12 cellular contexts compared by ENCODE assay signal in the genomic region with DNA sequence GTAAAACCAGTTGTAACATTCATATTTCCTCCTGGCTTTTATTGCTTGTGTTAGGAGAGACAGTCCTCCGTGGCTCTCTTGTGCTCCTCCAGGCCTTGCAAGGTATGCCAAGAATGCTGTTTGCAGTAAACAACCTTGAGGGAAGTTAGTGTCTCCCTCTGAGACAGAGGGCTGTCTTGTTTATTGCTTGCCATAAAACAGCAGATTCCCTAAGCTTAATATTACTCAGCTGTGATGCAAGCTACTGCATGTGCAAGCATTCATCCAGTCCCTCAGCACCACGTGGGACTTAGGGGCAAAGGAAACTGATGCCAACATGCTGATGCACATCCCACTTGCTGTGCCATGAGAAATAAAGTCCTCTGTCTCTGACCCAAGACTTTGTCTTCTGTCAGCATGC. TPM values are rescaled to one million over a fixed set of nuclear protein-coding genes. Genes with fewer than 3 reads are reported as not detected.
DNase-seq lines count a peak whose midpoint lies in the region; FAIRE-seq and TF ChIP-seq lines count a peak whose summit lies in the region.
"Had no signal": no experiment of that assay in that cellular context is flagged by ENCODE, and none has a peak within 500 bp of the region (broad histone marks: within the 10 kb centered on the region; RNA-seq: fewer than 3 reads in every experiment).

No MANE protein-coding gene starts in this region.

- peaks cover 38% of the 10 kb centered on the region for H3K4me1 Mint-ChIP-seq in mesothelial cell of epicardium

- DNase-seq in A172 (ENCODE audit: low spot score) (peak; percentile 66), M059J (ENCODE audit: low read depth) (peak; percentile 90), mesothelial cell of epicardium (ENCODE audit: low spot score in 2 of 2, unreplicated experiment in 2 of 2) (no peak), NCI-H748 treated with DMSO at 0.1 percent for 48 hours (lab: John Stamatoyannopoulos, UW) (no peak), SHP77 treated with DMSO at 0.1 percent for 48 hours (lab: John Stamatoyannopoulos, UW) (no peak), cortex of kidney (lab: John Stamatoyannopoulos, UW) (no peak), SK-N-DZ (ENCODE audit: low spot score) (no peak)
- DNase-seq: NCI-H446 treated with DMSO at 0.1 percent for 48 hours, right cardiac atrium had no signal

- no peaks in the 10 kb centered on the region for H3K27me3 Mint-ChIP-seq in mesothelial cell of epicardium (ENCODE audit: low read depth)

- H3K9me3 Mint-ChIP-seq in mesothelial cell of epicardium, result no peaks in the 10 kb centered on the region

- peak; percentile 94 for FAIRE-seq in endometrium (lab: Jason Lieb, UNC)
- FAIRE-seq: A204.1 had no signal

- peaks cover 2% of the 10 kb centered on the region for H3K36me3 Mint-ChIP-seq in mesothelial cell of epicardium

- no peak for TF ChIP-seq CTCF in mesothelial cell of epicardium (IDR thresholded peaks at IDR 0.05; ENCODE audit: unreplicated experiment)

- H3K27ac Mint-ChIP-seq in mesothelial cell of epicardium, result peak overlapping the region; percentile 92

- H3K4me3 Mint-ChIP-seq in mesothelial cell of epicardium, result no peak overlapping the region

RNA-seq across cellular contexts. Expression of gene POMT2, which starts 6.6 kb away (rescaled TPM):
- 13.7 and 14.5 TPM in 2 replicates for total RNA-seq in A172 (2014; rRNA removed; shearing (Covaris generic))
- 8.9 and 15.4 TPM in 2 replicates for total RNA-seq in M059J (2014; rRNA removed; shearing (Covaris generic))
- 40.5 to 46.1 TPM (median 45.3 TPM) in 3 replicates for total RNA-seq in mesothelial cell of epicardium
- 6.2 and 20.3 TPM in 2 replicates for polyA plus RNA-seq in SK-N-DZ (2014; cell fraction: cytosol; rRNA removed)
- polyA plus RNA-seq in SK-N-DZ (2014; cell fraction: nucleus; rRNA removed), result 35.5 and 76.9 TPM in 2 replicates

RNA-seq across cellular contexts. Expression of gene GSTZ1, which starts 6.8 kb away (rescaled TPM):
- 28.6 and 30.4 TPM in 2 replicates for total RNA-seq in A172 (2014; rRNA removed; shearing (Covaris generic))
- 20.3 and 22.3 TPM in 2 replicates for total RNA-seq in M059J (2014; rRNA removed; shearing (Covaris generic))
- 20.7 to 24.0 TPM (median 23.5 TPM) in 3 replicates for total RNA-seq in mesothelial cell of epicardium
- polyA plus RNA-seq in SK-N-DZ (2014; cell fraction: cytosol; rRNA removed), result 50.7 and 50.8 TPM in 2 replicates
- 37.9 and 41.5 TPM in 2 replicates for polyA plus RNA-seq in SK-N-DZ (2014; cell fraction: nucleus; rRNA removed)

RNA-seq across cellular contexts. Expression of gene NGB, which starts 43.0 kb away (rescaled TPM):
- not detected in 2 replicates for total RNA-seq in A172 (2014; rRNA removed; shearing (Covaris generic))
- not detected in 2 replicates for total RNA-seq in M059J (2014; rRNA removed; shearing (Covaris generic))
- not detected in 3 replicates for total RNA-seq in mesothelial cell of epicardium
- 1.8 and 2.9 TPM in 2 replicates for polyA plus RNA-seq in SK-N-DZ (2014; cell fraction: cytosol; rRNA removed)
- polyA plus RNA-seq in SK-N-DZ (2014; cell fraction: nucleus; rRNA removed), result 0.97 and 1.2 TPM in 2 replicates
- total RNA-seq: right cardiac atrium, ureter had no signal
- polyA plus RNA-seq: right cardiac atrium had no signal

Comparison
In these comparisons a context has a peak if more than half of its experiments do, and no peak if none do; other contexts are left out.
1. DNase-seq: peak in A172 (single experiment) and M059J (single experiment); none in mesothelial cell of epicardium (0 of 2), NCI-H748 treated with DMSO at 0.1 percent for 48 hours (single experiment), SHP77 treated with DMSO at 0.1 percent for 48 hours (single experiment), cortex of kidney (single experiment) and SK-N-DZ (single experiment).